Comparison of ENCODE assay signal across 1 cellular context in the genomic region with DNA sequence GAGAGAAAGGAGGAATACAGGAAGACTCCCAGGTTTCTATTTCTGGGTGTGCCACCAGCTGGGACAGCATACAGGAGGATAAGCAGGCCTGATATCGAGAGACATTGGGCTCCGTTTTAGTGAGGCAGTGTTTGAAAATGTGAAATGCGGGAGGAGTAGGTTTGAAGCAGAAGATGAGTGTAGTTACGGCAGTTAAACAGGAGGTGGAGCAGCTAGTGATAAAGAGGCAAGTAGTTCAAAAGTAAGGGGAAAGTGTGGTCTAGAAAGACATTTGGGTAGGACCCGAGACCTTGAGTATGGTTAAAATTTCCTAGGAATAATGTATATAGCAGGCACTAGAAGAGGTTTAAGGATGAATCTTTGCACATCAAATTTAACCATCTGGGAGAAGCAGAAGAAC.
TF ChIP-seq lines count a peak whose summit lies in the region.

No MANE protein-coding gene starts in this region.

TF ChIP-seq in IMR-90, 13 proteins besides CTCF, POLR2A, EP300 and RAD21 (continued from another document):
- TF ChIP-seq, protein P1, sequence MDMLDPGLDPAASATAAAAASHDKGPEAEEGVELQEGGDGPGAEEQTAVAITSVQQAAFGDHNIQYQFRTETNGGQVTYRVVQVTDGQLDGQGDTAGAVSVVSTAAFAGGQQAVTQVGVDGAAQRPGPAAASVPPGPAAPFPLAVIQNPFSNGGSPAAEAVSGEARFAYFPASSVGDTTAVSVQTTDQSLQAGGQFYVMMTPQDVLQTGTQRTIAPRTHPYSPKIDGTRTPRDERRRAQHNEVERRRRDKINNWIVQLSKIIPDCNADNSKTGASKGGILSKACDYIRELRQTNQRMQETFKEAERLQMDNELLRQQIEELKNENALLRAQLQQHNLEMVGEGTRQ (IDR thresholded peaks at IDR 0.05; ENCODE audit: low read depth, low read length): no peak
- TF ChIP-seq CHD1 (IDR thresholded peaks at IDR 0.05; ENCODE audit: low read depth, low read length): no peak
- TF ChIP-seq NFE2L2 (IDR thresholded peaks at IDR 0.05; ENCODE audit: low read depth, low read length): no peak
- TF ChIP-seq MAZ (IDR thresholded peaks at IDR 0.05; ENCODE audit: borderline replicate concordance, low read depth, low read length): no peak
- TF ChIP-seq, protein P2, sequence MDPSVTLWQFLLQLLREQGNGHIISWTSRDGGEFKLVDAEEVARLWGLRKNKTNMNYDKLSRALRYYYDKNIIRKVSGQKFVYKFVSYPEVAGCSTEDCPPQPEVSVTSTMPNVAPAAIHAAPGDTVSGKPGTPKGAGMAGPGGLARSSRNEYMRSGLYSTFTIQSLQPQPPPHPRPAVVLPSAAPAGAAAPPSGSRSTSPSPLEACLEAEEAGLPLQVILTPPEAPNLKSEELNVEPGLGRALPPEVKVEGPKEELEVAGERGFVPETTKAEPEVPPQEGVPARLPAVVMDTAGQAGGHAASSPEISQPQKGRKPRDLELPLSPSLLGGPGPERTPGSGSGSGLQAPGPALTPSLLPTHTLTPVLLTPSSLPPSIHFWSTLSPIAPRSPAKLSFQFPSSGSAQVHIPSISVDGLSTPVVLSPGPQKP (IDR thresholded peaks at IDR 0.05; ENCODE audit: borderline replicate concordance, low read depth, low read length): no peak
- no peak for TF ChIP-seq FOS (IDR thresholded peaks at IDR 0.05; ENCODE audit: low read depth, low read length)
